In the genomic region with DNA sequence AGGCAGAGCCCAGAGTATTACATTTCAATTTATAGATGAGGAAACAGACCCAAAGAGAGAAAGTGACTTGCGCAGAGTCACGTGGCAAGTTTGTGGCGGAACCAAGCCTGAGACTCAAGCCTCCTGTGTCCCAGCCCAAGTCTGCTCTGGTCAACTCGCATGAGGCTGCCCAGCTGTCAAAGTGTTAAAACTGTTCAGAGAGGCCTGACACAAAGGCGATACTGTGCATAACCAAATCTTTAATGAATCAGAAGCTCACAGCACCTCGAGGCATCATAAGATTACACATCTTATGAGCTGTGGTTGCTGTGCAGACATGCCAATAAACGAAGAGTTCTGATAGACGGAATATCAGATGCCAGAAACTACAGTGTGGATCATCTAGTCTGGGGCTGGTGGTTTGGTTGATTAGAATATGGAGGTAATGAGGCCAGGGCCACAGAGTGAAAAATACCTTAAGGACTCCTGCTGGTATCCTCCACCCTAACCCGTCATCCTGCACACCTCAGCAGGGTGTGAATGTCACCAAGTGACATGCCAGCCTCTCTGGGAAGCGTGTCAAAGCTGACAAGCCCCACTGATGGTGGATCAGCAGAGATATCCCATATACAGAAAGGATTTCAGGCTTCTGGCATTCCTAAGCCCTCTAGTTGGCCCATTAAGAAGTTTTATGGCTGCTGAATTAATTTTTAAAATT, we compare ENCODE assay signal across 14 cellular contexts. TPM values are rescaled to one million over a fixed set of nuclear protein-coding genes. Genes with fewer than 3 reads are reported as not detected.
DNase-seq lines count a peak whose midpoint lies in the region; ATAC-seq, FAIRE-seq and TF ChIP-seq lines count a peak whose summit lies in the region.
"Had no signal": no experiment of that assay in that cellular context is flagged by ENCODE, and none has a peak within 500 bp of the region (broad histone marks: within the 10 kb centered on the region; RNA-seq: fewer than 3 reads in every experiment).

No MANE protein-coding gene starts in this region.

- no peak overlapping the region for H2BK20ac ChIP-seq in IMR-90 (ENCODE audit: low read depth, low read length)

- H3K27ac ChIP-seq in IMR-90 (ENCODE audit: insufficient read depth, low read length) = no peak overlapping the region
- no peak overlapping the region for H3K27ac ChIP-seq in K562 (ENCODE audit: extremely low read depth, low read depth, low read length)
- H3K27ac ChIP-seq in sigmoid colon = no peak overlapping the region

- no peak overlapping the region for H4K8ac ChIP-seq in IMR-90 (ENCODE audit: low read depth in 2 of 2, low read length in 2 of 2)

- H3K36me3 ChIP-seq in IMR-90 (ENCODE audit: control insufficient read depth, insufficient read depth, low read length) (no peaks in the 10 kb centered on the region), K562 (ENCODE audit: control insufficient read depth, insufficient read depth, low read length) (no peaks in the 10 kb centered on the region), sigmoid colon (no peaks in the 10 kb centered on the region)

- WGBS in IMR-90 (ENCODE audit: extremely low coverage in 2 of 2, insufficient read length in 1 of 2), 2 experiments = no CpG with 5 or more reads among the region's 10 CpGs
- 1% methylated on average over 10 of the region's 10 CpGs for WGBS in K562 (ENCODE audit: insufficient coverage, low coverage, missing lambda C conversion rate)
- 88% methylated on average over 10 of the region's 10 CpGs for whole genome bisulfite sequencing in sigmoid colon, 2 donors

- intact Hi-C loops in IMR-90 (cut with micrococcal nuclease) = no loop called here
- intact Hi-C loops in K562 (cut with micrococcal nuclease) = no loop called here
- intact Hi-C loops in sigmoid colon (cut with DNase I) = no loop called here

- no peaks in the 10 kb centered on the region for H3K9me1 ChIP-seq in IMR-90 (ENCODE audit: insufficient read depth, low read length)
- no peaks in the 10 kb centered on the region for H3K9me1 ChIP-seq in K562 (ENCODE audit: control insufficient read depth, insufficient read depth, low read length)

- TF ChIP-seq POLR2A in IMR-90 (IDR thresholded peaks at IDR 0.05; ENCODE audit: low read depth, low read length) (no peak), K562 (conservative IDR thresholded peaks at IDR 0.05) (no peak), sigmoid colon (IDR thresholded peaks at IDR 0.05) (no peak)

- DNase-seq in IMR-90 (no peak), K562 (ENCODE audit: extremely low read depth in 1 of 4, low spot score in 3 of 4) (no peak), foreskin melanocyte (peak; percentile 100), sigmoid colon (peak; percentile 57), DMS79 treated with DMSO at 0.1 percent for 48 hours (lab: John Stamatoyannopoulos, UW) (no peak)
- no peak for DNase-seq in activated T-cell treated with anti-CD3 and anti-CD28 coated beads, Interleukin-2, amount 50 U/mL, for 4 hours
- DNase-seq: CD4-positive, CD25-positive, alpha-beta regulatory T cell; GOT3; NCI-H1436; NCI-H226 had no signal

- no peak overlapping the region for H2BK120ac ChIP-seq in IMR-90 (ENCODE audit: low read depth, low read length)

- no TSS peak for BruUV-seq in IMR-90 (replicated peaks; lab: Mats Ljungman, UMichigan)
- BruUV-seq in K562 (replicated peaks; lab: Mats Ljungman, UMichigan) = no TSS peak

- H3K4me3 Mint-ChIP-seq in activated T-cell treated with anti-CD3 and anti-CD28 coated beads, Interleukin-2, amount 50 U/mL, for 4 hours = no peak overlapping the region
- H3K4me3 Mint-ChIP-seq: CD4-positive, CD25-positive, alpha-beta regulatory T cell had no signal

- H4K5ac ChIP-seq in IMR-90 (ENCODE audit: low read depth, low read length) = no peak overlapping the region

- H2AK9ac ChIP-seq in IMR-90 (replicated peaks; ENCODE audit: low read depth, low read length, poor library complexity) = no peak overlapping the region

- peaks cover 2% of the 10 kb centered on the region for H3K27me3 Mint-ChIP-seq in activated T-cell treated with anti-CD3 and anti-CD28 coated beads, Interleukin-2, amount 50 U/mL, for 4 hours (ENCODE audit: low read depth)
- H3K27me3 Mint-ChIP-seq: CD4-positive, CD25-positive, alpha-beta regulatory T cell had no signal

- dilution Hi-C loops in IMR-90 (cut with HindIII; ENCODE audit: low sequenced_read_pairs, unreplicated experiment) = no loop called here

- H3K79me1 ChIP-seq in IMR-90 (ENCODE audit: low read depth in 1 of 2, low read length in 2 of 2) = no peaks in the 10 kb centered on the region

- no peak overlapping the region for H4K91ac ChIP-seq in IMR-90 (ENCODE audit: insufficient read depth, low read depth, low read length)

- H3K4me2 ChIP-seq in IMR-90 (ENCODE audit: low read depth, low read length) (no peak overlapping the region), K562 (ENCODE audit: insufficient read depth, low read length) (no peak overlapping the region)

- no peak overlapping the region for H3K18ac ChIP-seq in IMR-90 (ENCODE audit: low read depth, low read length)

- no peak overlapping the region for H3K4ac ChIP-seq in IMR-90 (ENCODE audit: low read depth, low read length)

- no peak for ATAC-seq in IMR-90 (ENCODE audit: low read depth)
- no peak; the same call in 2 of the 3 replicates for ATAC-seq in K562
- ATAC-seq in HG03135 (IDR thresholded peaks at IDR 0.05; ENCODE audit: unreplicated experiment) = no peak
- ATAC-seq in activated T-cell treated with anti-CD3 and anti-CD28 coated beads, Interleukin-2, amount 50 U/mL, for 4 hours = no peak
- no peak for ATAC-seq in HG03139 (IDR thresholded peaks at IDR 0.05; ENCODE audit: unreplicated experiment)
- ATAC-seq: Right ventricle myocardium inferior had no signal

- H3K9ac ChIP-seq in IMR-90 (ENCODE audit: low read depth, low read length) (no peak overlapping the region), K562 (ENCODE audit: insufficient read depth in 1 of 2, low read depth in 2 of 2, low read length in 2 of 2) (no peak overlapping the region)

- H3K27me3 ChIP-seq in IMR-90 (ENCODE audit: control insufficient read depth, insufficient read depth, low read length) (peaks cover 60% of the 10 kb centered on the region), K562 (ENCODE audit: control insufficient read depth in 2 of 2, insufficient read depth in 2 of 2, low read length in 2 of 2) (peaks cover 20 to 62% of the 10 kb centered on the region in 2 experiments), sigmoid colon (no peaks in the 10 kb centered on the region)

- no peaks in the 10 kb centered on the region for H4K20me1 ChIP-seq in IMR-90 (ENCODE audit: insufficient read depth, low read length)
- H4K20me1 ChIP-seq in K562 (replicated peaks; ENCODE audit: control insufficient read depth, insufficient read depth, low read length) = no peaks in the 10 kb centered on the region; the same call in 1 of the 2 replicates

- POLR2A ChIA-PET in IMR-90 (lab: Charles Lee; ENCODE audit: unreplicated experiment) (no interaction called here), K562 (lab: Yijun Ruan, JAX) (no interaction called here)

- H3K9me3 Mint-ChIP-seq in activated T-cell treated with anti-CD3 and anti-CD28 coated beads, Interleukin-2, amount 50 U/mL, for 4 hours = no peaks in the 10 kb centered on the region

- no peak overlapping the region for H3K4me3 ChIP-seq in IMR-90 (ENCODE audit: insufficient read depth, low read depth, low read length)
- no peak overlapping the region for H3K4me3 ChIP-seq in K562
- no peak overlapping the region for H3K4me3 ChIP-seq in sigmoid colon

- no peaks in the 10 kb centered on the region for H3K9me3 ChIP-seq in IMR-90 (ENCODE audit: control insufficient read depth, insufficient read depth, low read length)
- H3K9me3 ChIP-seq in K562 (replicated peaks; ENCODE audit: control insufficient read depth, insufficient read depth, low read depth, low read length) = no peaks in the 10 kb centered on the region
- H3K9me3 ChIP-seq in sigmoid colon = no peaks in the 10 kb centered on the region

- no peak for TF ChIP-seq EP300 in K562 (IDR thresholded peaks at IDR 0.05; ENCODE audit: low read length)
- TF ChIP-seq EP300 in sigmoid colon (IDR thresholded peaks at IDR 0.05) = no peak

- no peak overlapping the region for H3K23ac ChIP-seq in IMR-90 (ENCODE audit: low read depth, low read length)

- no peak for FAIRE-seq in K562 (lab: Jason Lieb, UNC)

- no peaks in the 10 kb centered on the region; the same call in 1 of the 2 replicates for H3K4me1 ChIP-seq in IMR-90 (ENCODE audit: control insufficient read depth, insufficient read depth, low read length)
- H3K4me1 ChIP-seq in K562 (replicated peaks in 1 of 2; ENCODE audit: control insufficient read depth in 2 of 2, insufficient read depth in 2 of 2, low read length in 2 of 2) = no peaks in the 10 kb centered on the region
- no peaks in the 10 kb centered on the region for H3K4me1 ChIP-seq in sigmoid colon

- no peaks in the 10 kb centered on the region for H3K4me1 Mint-ChIP-seq in activated T-cell treated with anti-CD3 and anti-CD28 coated beads, Interleukin-2, amount 50 U/mL, for 4 hours (ENCODE audit: low read depth)
- H3K4me1 Mint-ChIP-seq: CD4-positive, CD25-positive, alpha-beta regulatory T cell had no signal

- TF ChIP-seq CTCF in IMR-90 (conservative IDR thresholded peaks at IDR 0.05; ENCODE audit: low read depth, low read length) (no peak), K562 (IDR thresholded peaks at IDR 0.05 in 2 of 3, conservative IDR thresholded peaks at IDR 0.05 in 1 of 3; ENCODE audit: insufficient read depth in 2 of 3, low read depth in 1 of 3, low read length in 3 of 3) (no peak), sigmoid colon (IDR thresholded peaks at IDR 0.05) (no peak)

- H3K79me2 ChIP-seq in K562 (ENCODE audit: control insufficient read depth, insufficient read depth, low read length) = no peaks in the 10 kb centered on the region

- CTCF ChIA-PET in IMR-90 (lab: Yijun Ruan, JAX) = interaction anchor here (1.2 kb wide), 1 partner anchor 13 kb away, joined by 3 read pairs; no protein-coding TSS in a partner anchor
- CTCF ChIA-PET in K562 (lab: Yijun Ruan, JAX; ENCODE audit: low intra/inter-chr PET ratio) = no interaction called here

- H2BK15ac ChIP-seq in IMR-90 (ENCODE audit: low read depth, low read length) = no peak overlapping the region

- no peak overlapping the region for H2BK5ac ChIP-seq in IMR-90 (ENCODE audit: low read depth, low read length, poor library complexity, severe bottlenecking)

- in situ Hi-C loops in IMR-90 (cut with MboI; ENCODE audit: low sequenced_read_pairs) (no loop called here), K562 (cut with MboI) (no loop called here)

- H3K56ac ChIP-seq in IMR-90 (ENCODE audit: extremely low read depth, insufficient read depth, low read length) = no peak overlapping the region

- TF ChIP-seq RAD21 in IMR-90 (IDR thresholded peaks at IDR 0.05; ENCODE audit: low read length) (no peak), K562 (CRISPR knock-in tag; conservative IDR thresholded peaks at IDR 0.05 in 1 of 2, IDR thresholded peaks at IDR 0.05 in 1 of 2) (no peak)

- no peak overlapping the region for H2AK5ac ChIP-seq in IMR-90 (ENCODE audit: low read depth, low read length)

- H2AFZ ChIP-seq in IMR-90 (replicated peaks; ENCODE audit: low read length, poor library complexity) (peak overlapping the region; percentile 14), K562 (ENCODE audit: low read depth, low read length) (no peak overlapping the region)

- H3K14ac ChIP-seq in IMR-90 (replicated peaks; ENCODE audit: low read depth, low read length) = no peak overlapping the region

- H3K36me3 Mint-ChIP-seq in activated T-cell treated with anti-CD3 and anti-CD28 coated beads, Interleukin-2, amount 50 U/mL, for 4 hours (ENCODE audit: insufficient read depth) = no peaks in the 10 kb centered on the region
- H3K36me3 Mint-ChIP-seq: CD4-positive, CD25-positive, alpha-beta regulatory T cell had no signal

RNA-seq across cellular contexts. Expression of gene TNNT2, which starts 42.2 kb away (rescaled TPM):
- total RNA-seq in IMR-90 (2012; rRNA removed) (0.18 and 0.56 TPM in 2 replicates), K562 (2014; rRNA removed) (not detected in 2 replicates), K562 (2014; rRNA removed; fragmentation: Illumina TruSeq; extraction: Trizol) (not detected in 2 replicates), K562 (2015; rRNA removed; fragmentation: Illumina TruSeq; extraction: Trizol) (not detected in 2 replicates), K562 (2021) (not detected in 2 replicates), sigmoid colon (under 1 TPM in 1 of 4 donors, not detected in 3; 0.81 TPM)
- polyA plus RNA-seq in IMR-90 (2012; rRNA removed) (1.2 TPM in 2 replicates), K562 (2011; rRNA removed) (not detected in 2 replicates), K562 (2014; fragmentation: Illumina TruSeq; extraction: Trizol) (not detected in 2 replicates), K562 (2014; fragmentation: Nextera tagmentation; extraction: Ambion mirVana) (not detected), K562 (2014; rRNA removed) (not detected in 2 replicates), sigmoid colon (10 to 100 TPM in 1 of 3 donors, 1 to 10 TPM in 2; 3.1 to 34.9 (median 4.8) TPM)
- polyA plus RNA-seq in IMR-90 (2012; cell fraction: cytosol; rRNA removed) = 0.29 and 1.1 TPM in 2 replicates
- polyA plus RNA-seq in IMR-90 (2012; cell fraction: nucleus; rRNA removed; ENCODE audit: low replicate concordance) = 1.0 and 2.0 TPM in 2 replicates
- total RNA-seq in K562 (2011; cell fraction: chromatin; rRNA removed; ENCODE audit: low replicate concordance) = not detected in 2 replicates
- not detected in 2 replicates for total RNA-seq in K562 (2011; cell fraction: nucleolus; rRNA removed)
- total RNA-seq in K562 (2011; cell fraction: nucleoplasm; rRNA removed) = not detected in 2 replicates
- polyA plus RNA-seq in K562 (2011; cell fraction: cytosol; rRNA removed) = not detected in 2 replicates
- not detected in 2 replicates for polyA plus RNA-seq in K562 (2011; cell fraction: nucleus; rRNA removed)
- polyA plus RNA-seq in K562 (2012) = not detected in 2 replicates
- polyA minus RNA-seq in K562 (2011; rRNA and poly(A)+ RNA removed) = not detected in 2 replicates
- not detected in 2 replicates for polyA minus RNA-seq in K562 (2011; cell fraction: cytosol; rRNA and poly(A)+ RNA removed)
- polyA minus RNA-seq in K562 (2011; cell fraction: nucleus; rRNA and poly(A)+ RNA removed) = not detected in 2 replicates
- not detected for total RNA-seq in activated T-cell treated with anti-CD3 and anti-CD28 coated beads, Interleukin-2, amount 50 U/mL, for 4 hours
- total RNA-seq: CD4-positive, CD25-positive, alpha-beta regulatory T cell; HT1080 had no signal
- polyA plus RNA-seq: CD4-positive, CD25-positive, alpha-beta regulatory T cell had no signal

RNA-seq across cellular contexts. Expression of gene PKP1, which starts 52.0 kb away (rescaled TPM):
- under 0.01 and 0.18 TPM in 2 replicates for total RNA-seq in IMR-90 (2012; rRNA removed)
- 0.16 and 0.36 TPM in 2 replicates for polyA plus RNA-seq in IMR-90 (2012; rRNA removed)
- polyA plus RNA-seq in IMR-90 (2012; cell fraction: cytosol; rRNA removed) = 0.16 and 0.26 TPM in 2 replicates
- polyA plus RNA-seq in IMR-90 (2012; cell fraction: nucleus; rRNA removed; ENCODE audit: low replicate concordance) = 0.18 and 0.20 TPM in 2 replicates
- not detected in 2 replicates for total RNA-seq in K562 (2011; cell fraction: chromatin; rRNA removed; ENCODE audit: low replicate concordance)
- not detected in 2 replicates for total RNA-seq in K562 (2011; cell fraction: nucleolus; rRNA removed)
- not detected in 2 replicates for total RNA-seq in K562 (2011; cell fraction: nucleoplasm; rRNA removed)
- total RNA-seq in K562 (2014; rRNA removed) = not detected in 2 replicates
- not detected in 2 replicates for total RNA-seq in K562 (2014; rRNA removed; fragmentation: Illumina TruSeq; extraction: Trizol)
- total RNA-seq in K562 (2015; rRNA removed; fragmentation: Illumina TruSeq; extraction: Trizol) = not detected in 2 replicates
- total RNA-seq in K562 (2021) = not detected in 2 replicates
- polyA plus RNA-seq in K562 (2011; rRNA removed) = not detected in 2 replicates
- polyA plus RNA-seq in K562 (2011; cell fraction: cytosol; rRNA removed) = not detected in 2 replicates
- not detected in 2 replicates for polyA plus RNA-seq in K562 (2011; cell fraction: nucleus; rRNA removed)
- polyA plus RNA-seq in K562 (2012) = not detected in 2 replicates
- not detected in 2 replicates for polyA plus RNA-seq in K562 (2014; fragmentation: Illumina TruSeq; extraction: Trizol)
- not detected for polyA plus RNA-seq in K562 (2014; fragmentation: Nextera tagmentation; extraction: Ambion mirVana)
- polyA plus RNA-seq in K562 (2014; rRNA removed) = not detected in 2 replicates
- polyA minus RNA-seq in K562 (2011; rRNA and poly(A)+ RNA removed) = not detected in 2 replicates
- polyA minus RNA-seq in K562 (2011; cell fraction: cytosol; rRNA and poly(A)+ RNA removed) = not detected in 2 replicates
- not detected in 2 replicates for polyA minus RNA-seq in K562 (2011; cell fraction: nucleus; rRNA and poly(A)+ RNA removed)
- total RNA-seq in sigmoid colon = under 1 TPM in 2 of 4 donors, not detected in 2; under 0.01 to 0.16 TPM
- polyA plus RNA-seq in sigmoid colon = under 1 TPM; under 0.01 to 0.60 (median 0.48) TPM
- not detected for total RNA-seq in activated T-cell treated with anti-CD3 and anti-CD28 coated beads, Interleukin-2, amount 50 U/mL, for 4 hours
- total RNA-seq: CD4-positive, CD25-positive, alpha-beta regulatory T cell; HT1080 had no signal
- polyA plus RNA-seq: CD4-positive, CD25-positive, alpha-beta regulatory T cell had no signal

Comparison
In these comparisons a context has a peak if more than half of its experiments do, and no peak if none do; other contexts are left out.
1. DNase-seq: peak in foreskin melanocyte (single experiment) and sigmoid colon (single experiment); none in IMR-90 (single experiment), K562 (0 of 4), DMS79 treated with DMSO at 0.1 percent for 48 hours (single experiment) and activated T-cell treated with anti-CD3 and anti-CD28 coated beads, Interleukin-2, amount 50 U/mL, for 4 hours (single experiment).